1 cellular context compared by ENCODE assay signal in genomic region chr9:131546336-131547084, GRCh38.
TF ChIP-seq lines count a peak whose summit lies in the region.

No MANE protein-coding gene starts in this region.

TF ChIP-seq in HEK293, 187 proteins besides CTCF, POLR2A, EP300 and RAD21 (continued from another document):
- TF ChIP-seq PRDM2 (tag by site-specific recombination; IDR thresholded peaks at IDR 0.05; ENCODE audit: borderline replicate concordance) (no peak), ZBTB48 (tag by site-specific recombination; IDR thresholded peaks at IDR 0.05) (no peak), ZNF707 (tag by site-specific recombination; IDR thresholded peaks at IDR 0.05) (no peak), ZNF366 (tag by site-specific recombination; conservative IDR thresholded peaks at IDR 0.05) (no peak), SP3 (tag by site-specific recombination; IDR thresholded peaks at IDR 0.05) (peak; percentile 17; the same call in 1 of the 2 replicates), ZNF837 (tag by site-specific recombination; IDR thresholded peaks at IDR 0.05) (no peak), OVOL3 (tag by site-specific recombination; IDR thresholded peaks at IDR 0.05) (no peak)
